Comparison of ENCODE assay signal across 18 cellular contexts in genomic region chr20:62662422-62662821, GRCh38. TPM values are rescaled to one million over a fixed set of nuclear protein-coding genes. Genes with fewer than 3 reads are reported as not detected.
DNase-seq lines count a peak whose midpoint lies in the region; ATAC-seq, FAIRE-seq and TF ChIP-seq lines count a peak whose summit lies in the region.
"Had no signal": no experiment of that assay in that cellular context is flagged by ENCODE, and none has a peak within 500 bp of the region (broad histone marks: within the 10 kb centered on the region; RNA-seq: fewer than 3 reads in every experiment).

No MANE protein-coding gene starts in this region.

- peaks cover 8% of the 10 kb centered on the region for H3K27me3 ChIP-seq in astrocyte (ENCODE audit: insufficient read depth, low read length)
- peaks cover 7% of the 10 kb centered on the region for H3K27me3 ChIP-seq in gastroesophageal sphincter
- H3K27me3 ChIP-seq in upper lobe of right lung, result peaks cover 5% of the 10 kb centered on the region
- H3K27me3 ChIP-seq: hepatocyte had no signal

- H3K36me3 Mint-ChIP-seq in astrocyte (ENCODE audit: low read depth, unreplicated experiment), result no peaks in the 10 kb centered on the region
- H3K36me3 Mint-ChIP-seq in activated naive CD4-positive, alpha-beta T cell treated with anti-CD3 and anti-CD28 coated beads for 36 hours (ENCODE audit: low read depth), result peaks cover 18% of the 10 kb centered on the region

- in situ Hi-C loops in G401 (cut with HindIII; ENCODE audit: low sequenced_read_pairs), result no loop called here

- peaks cover 37% of the 10 kb centered on the region for H3K27me3 Mint-ChIP-seq in astrocyte (ENCODE audit: low read depth, unreplicated experiment)
- H3K27me3 Mint-ChIP-seq in activated naive CD4-positive, alpha-beta T cell treated with anti-CD3 and anti-CD28 coated beads for 36 hours (ENCODE audit: low read depth), result no peaks in the 10 kb centered on the region
- H3K27me3 Mint-ChIP-seq: activated naive CD8-positive, alpha-beta T cell treated with anti-CD3 and anti-CD28 coated beads, Interleukin-2, amount 50 U/mL, for 24 hours had no signal

- H3K27ac ChIP-seq in astrocyte (ENCODE audit: low read depth, low read length) (no peak overlapping the region), gastroesophageal sphincter (no peak overlapping the region), upper lobe of right lung (no peak overlapping the region)
- H3K27ac ChIP-seq: hepatocyte had no signal

- no peak for TF ChIP-seq EP300 in gastroesophageal sphincter (IDR thresholded peaks at IDR 0.05)

- no peak for FAIRE-seq in astrocyte (lab: Jason Lieb, UNC)
- FAIRE-seq: D721Med, K562 had no signal

- H3K4me1 ChIP-seq in astrocyte (ENCODE audit: insufficient read depth, low read length) (peaks cover 4% of the 10 kb centered on the region), gastroesophageal sphincter (peaks cover 0 to 14% (median 0%) of the 10 kb centered on the region in 3 donors), upper lobe of right lung (peaks cover 13% of the 10 kb centered on the region)

- peak overlapping the region; percentile 19 for H3K4me2 ChIP-seq in astrocyte (ENCODE audit: low read length)
- H3K4me2 ChIP-seq: hepatocyte had no signal

- CTCF ChIA-PET in activated naive CD4-positive, alpha-beta T cell treated with anti-CD3 and anti-CD28 coated beads for 36 hours (lab: Charles Lee), result no interaction called here

- no peaks in the 10 kb centered on the region for H4K20me1 ChIP-seq in astrocyte (ENCODE audit: insufficient read depth, low read length)

- no peak overlapping the region for H2AFZ ChIP-seq in astrocyte (ENCODE audit: low read depth, low read length)
- H2AFZ ChIP-seq: hepatocyte had no signal

- 30 to 59% methylated on average over 4 of the region's 6 CpGs for WGBS in gastroesophageal sphincter (ENCODE audit: low coverage in 1 of 2), 2 donors

- H3K36me3 ChIP-seq in astrocyte (ENCODE audit: insufficient read depth, low read length) (no peaks in the 10 kb centered on the region), gastroesophageal sphincter (peaks cover 0 to 9% of the 10 kb centered on the region in 2 donors), upper lobe of right lung (no peaks in the 10 kb centered on the region)

- no peak overlapping the region for H3K27ac Mint-ChIP-seq in astrocyte (ENCODE audit: unreplicated experiment)
- H3K27ac Mint-ChIP-seq in activated naive CD4-positive, alpha-beta T cell treated with anti-CD3 and anti-CD28 coated beads for 36 hours, result no peak overlapping the region
- H3K27ac Mint-ChIP-seq: activated naive CD8-positive, alpha-beta T cell treated with anti-CD3 and anti-CD28 coated beads, Interleukin-2, amount 50 U/mL, for 24 hours had no signal

- no peak for TF ChIP-seq CTCF in astrocyte (IDR thresholded peaks at IDR 0.05; ENCODE audit: insufficient read depth, low read depth, low read length)
- TF ChIP-seq CTCF in gastroesophageal sphincter (IDR thresholded peaks at IDR 0.05), result no peak
- TF ChIP-seq CTCF in upper lobe of right lung (IDR thresholded peaks at IDR 0.05), result no peak

- H3K9me3 ChIP-seq in astrocyte (ENCODE audit: insufficient read depth, low read depth, low read length), result no peaks in the 10 kb centered on the region
- no peaks in the 10 kb centered on the region for H3K9me3 ChIP-seq in gastroesophageal sphincter
- H3K9me3 ChIP-seq in upper lobe of right lung, result no peaks in the 10 kb centered on the region

- H3K4me3 ChIP-seq in astrocyte (ENCODE audit: insufficient read depth, low read depth, low read length), result no peak overlapping the region
- no peak overlapping the region for H3K4me3 ChIP-seq in gastroesophageal sphincter
- H3K4me3 ChIP-seq in upper lobe of right lung, result no peak overlapping the region
- H3K4me3 ChIP-seq: hepatocyte, K562, skin epidermis had no signal

- H3K4me3 Mint-ChIP-seq in astrocyte (ENCODE audit: unreplicated experiment), result no peak overlapping the region
- H3K4me3 Mint-ChIP-seq in activated naive CD4-positive, alpha-beta T cell treated with anti-CD3 and anti-CD28 coated beads for 36 hours, result no peak overlapping the region
- H3K4me3 Mint-ChIP-seq: activated naive CD8-positive, alpha-beta T cell treated with anti-CD3 and anti-CD28 coated beads, Interleukin-2, amount 50 U/mL, for 24 hours; neural crest cell had no signal

- ATAC-seq in gastroesophageal sphincter (peak; percentile 23), upper lobe of right lung (peak; percentile 32)
- ATAC-seq: activated naive CD8-positive, alpha-beta T cell treated with anti-CD3 and anti-CD28 coated beads, Interleukin-2, amount 50 U/mL, for 24 hours; K562 had no signal

- no peaks in the 10 kb centered on the region for H3K79me2 ChIP-seq in astrocyte (ENCODE audit: insufficient read depth, low read length)
- H3K79me2 ChIP-seq: hepatocyte had no signal

- peak; percentile 48 to 62 for DNase-seq in NOMO-1 (lab: John Stamatoyannopoulos, UW; ENCODE audit: unreplicated experiment in 2 of 2)
- DNase-seq in NOMO-1 treated with dmso at 0.1 percent for 144 hours (lab: John Stamatoyannopoulos, UW; ENCODE audit: unreplicated experiment), result no peak
- DNase-seq in astrocyte (ENCODE audit: low read depth), result peak; percentile 69
- no peak for DNase-seq in upper lobe of right lung
- DNase-seq in G401 (ENCODE audit: low spot score), result no peak
- DNase-seq in activated naive CD4-positive, alpha-beta T cell treated with anti-CD3 and anti-CD28 coated beads for 36 hours, result no peak
- DNase-seq in activated CD4-positive, alpha-beta T cell treated with anti-CD3 and anti-CD28 coated beads, Interleukin-2, amount 50 U/mL, for 1 hour, result no peak
- DNase-seq: 8988T; activated CD4-positive, alpha-beta T cell treated with anti-CD3 and anti-CD28 coated beads for 1 hour; activated naive CD8-positive, alpha-beta T cell treated with anti-CD3 and anti-CD28 coated beads, Interleukin-2, amount 50 U/mL, for 24 hours; activated T-cell treated with anti-CD3 and anti-CD28 coated beads, Interleukin-2, amount 50 U/mL, for 1 hour; NCI-H187 treated with DMSO at 0.1 percent for 48 hours had no signal

- no peak for TF ChIP-seq POLR2A in gastroesophageal sphincter (IDR thresholded peaks at IDR 0.05)

- no peak overlapping the region for H3K9ac ChIP-seq in astrocyte (ENCODE audit: low read length)

- intact Hi-C loops in upper lobe of right lung (cut with DNase I), result no loop called here
- intact Hi-C loops in activated naive CD4-positive, alpha-beta T cell treated with anti-CD3 and anti-CD28 coated beads for 36 hours (cut with micrococcal nuclease), result no loop called here

- no peaks in the 10 kb centered on the region for H3K4me1 Mint-ChIP-seq in astrocyte (ENCODE audit: low read depth, unreplicated experiment)
- no peaks in the 10 kb centered on the region for H3K4me1 Mint-ChIP-seq in activated naive CD4-positive, alpha-beta T cell treated with anti-CD3 and anti-CD28 coated beads for 36 hours (ENCODE audit: low read depth)
- H3K4me1 Mint-ChIP-seq: activated naive CD8-positive, alpha-beta T cell treated with anti-CD3 and anti-CD28 coated beads, Interleukin-2, amount 50 U/mL, for 24 hours had no signal

- H3K9me3 Mint-ChIP-seq in astrocyte (ENCODE audit: unreplicated experiment), result no peaks in the 10 kb centered on the region
- no peaks in the 10 kb centered on the region for H3K9me3 Mint-ChIP-seq in activated naive CD4-positive, alpha-beta T cell treated with anti-CD3 and anti-CD28 coated beads for 36 hours
- H3K9me3 Mint-ChIP-seq: activated naive CD8-positive, alpha-beta T cell treated with anti-CD3 and anti-CD28 coated beads, Interleukin-2, amount 50 U/mL, for 24 hours; neural crest cell had no signal

RNA-seq across cellular contexts. Expression of gene SLCO4A1, which starts 20.1 kb away (rescaled TPM):
- total RNA-seq in astrocyte (0.43 TPM in 1 of 2 replicates, not detected in the other), gastroesophageal sphincter (10 to 100 TPM; 15.9 to 20.2 (median 19.2) TPM), upper lobe of right lung (63.3 TPM)
- 9.2 and 10.3 TPM in 2 replicates for total RNA-seq in G401 (2014; rRNA removed; shearing (Covaris generic))
- total RNA-seq in activated naive CD4-positive, alpha-beta T cell treated with anti-CD3 and anti-CD28 coated beads for 36 hours, result 10 to 100 TPM; 22.4 to 22.6 TPM

RNA-seq across cellular contexts. Expression of gene NTSR1, which starts 46.2 kb away (rescaled TPM):
- total RNA-seq in astrocyte (0.10 and 0.16 TPM in 2 replicates), gastroesophageal sphincter (under 1 TPM; 0.13 to 0.85 (median 0.19) TPM), upper lobe of right lung (0.09 TPM)
- not detected in 2 replicates for total RNA-seq in G401 (2014; rRNA removed; shearing (Covaris generic))
- total RNA-seq in activated naive CD4-positive, alpha-beta T cell treated with anti-CD3 and anti-CD28 coated beads for 36 hours, result not detected
- total RNA-seq: neural crest cell had no signal

Comparison
In these comparisons a context has a peak if more than half of its experiments do, and no peak if none do; other contexts are left out.
1. DNase-seq: peak in NOMO-1 (2 of 2) and astrocyte (single experiment); none in NOMO-1 treated with dmso at 0.1 percent for 144 hours (single experiment), upper lobe of right lung (single experiment), G401 (single experiment), activated naive CD4-positive, alpha-beta T cell treated with anti-CD3 and anti-CD28 coated beads for 36 hours (single experiment) and activated CD4-positive, alpha-beta T cell treated with anti-CD3 and anti-CD28 coated beads, Interleukin-2, amount 50 U/mL, for 1 hour (single experiment).